ENCODE assay signal across 1 cellular context in genomic region chr15:85826756-85827515, GRCh38.
TF ChIP-seq lines count a peak whose summit lies in the region.

No MANE protein-coding gene starts in this region.

TF ChIP-seq in H1, 55 proteins besides CTCF, POLR2A, EP300 and RAD21:
- TF ChIP-seq RXRA (IDR thresholded peaks at IDR 0.05; ENCODE audit: insufficient read depth, low read depth, low read length) (no peak), FOSL1 (IDR thresholded peaks at IDR 0.05; ENCODE audit: insufficient read depth, low read depth, low read length) (no peak)
